ENCODE assay signal across 22 cellular contexts in the genomic region with DNA sequence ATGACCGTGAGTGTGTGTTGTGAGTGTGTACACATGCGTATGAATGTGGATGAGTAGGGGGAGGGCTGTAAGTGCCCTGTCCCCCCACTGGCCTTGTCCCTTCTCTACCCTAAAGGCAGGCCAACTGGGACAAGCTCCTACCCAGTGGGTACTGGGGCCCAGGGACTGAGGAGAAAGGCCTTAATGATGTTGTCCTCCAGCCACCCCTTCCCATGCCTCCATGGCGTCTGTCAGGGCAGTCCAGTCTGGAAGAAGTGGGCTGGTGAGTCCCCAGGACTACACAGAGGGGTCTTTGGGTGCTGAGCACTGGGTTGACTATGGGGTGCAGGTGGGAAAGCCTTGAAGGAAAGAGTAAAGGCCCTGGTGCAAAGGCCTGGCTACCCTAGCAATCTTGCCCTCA. TPM values are rescaled to one million over a fixed set of nuclear protein-coding genes. Genes with fewer than 3 reads are reported as not detected.
"Had no signal": no experiment of that assay in that cellular context is flagged by ENCODE, and none has a peak within 500 bp of the region (broad histone marks: within the 10 kb centered on the region; RNA-seq: fewer than 3 reads in every experiment).

No MANE protein-coding gene starts in this region.

- H3K4me1 ChIP-seq: psoas muscle had no signal

- H3K9me3 ChIP-seq: body of pancreas, mucosa of descending colon, ovary, psoas muscle, stomach, suprapubic skin, transverse colon, vagina had no signal

- H3K27ac ChIP-seq: body of pancreas, ovary, psoas muscle, stomach, suprapubic skin, transverse colon, vagina had no signal

- H3K4me3 ChIP-seq: body of pancreas, mucosa of descending colon, ovary, psoas muscle, stomach, suprapubic skin, transverse colon, vagina had no signal

- H3K27me3 ChIP-seq: ovary, vagina had no signal

- ATAC-seq: activated CD4-positive, alpha-beta T cell treated with anti-CD3 and anti-CD28 coated beads for 36 hours; body of pancreas; effector memory CD8-positive, alpha-beta T cell; esophagus mucosa; left cardiac atrium; mucosa of descending colon; psoas muscle; right cardiac atrium; stimulated activated memory B cell treated with anti-CD40 and anti-IgM and Interleukin-4, amounts not matched to agents 10 μg/mL and 1 μg/mL and 100 μg/mL, for 72 hours; WTC11 had no signal

- DNase-seq: activated CD4-positive, alpha-beta T cell treated with anti-CD3 and anti-CD28 coated beads for 36 hours; activated CD4-positive, alpha-beta T cell treated with anti-CD3 and anti-CD28 coated beads, Interleukin-2, amount 50 U/mL, for 48 hours; activated gamma-delta T cell treated with Interleukin-2 at 50 U/mL for 16 hours; anterior cingulate cortex; body of pancreas; effector memory CD8-positive, alpha-beta T cell; left cardiac atrium; mucosa of descending colon; ovary; psoas muscle; stimulated activated CD4-positive, alpha-beta T cell treated with anti-CD3 and anti-CD28 coated beads, Interleukin-2, amount 100 ng/mL, for 24 hours; stomach; T-helper 9 cell; transverse colon had no signal

- H3K36me3 ChIP-seq: ovary, stomach, suprapubic skin, transverse colon, vagina had no signal

RNA-seq across cellular contexts. Expression of a gene that starts 16.9 kb away (rescaled TPM):
- total RNA-seq: activated T-helper 1 cell treated with anti-CD3 and anti-CD28 coated beads, Interleukin-12 subunit alpha, Interleukin-12 subunit beta, Interleukin-2, Interleukin-4 antibody, amounts not matched to agents 30 ng/mL and 10 ng/mL and 1 ng/mL, durations not matched to agents 14 hours and 24 hours and 36 hours; T-helper 1 cell treated with Interleukin-12 subunit alpha and Interleukin-12 subunit beta and Interleukin-4 antibody, amounts not matched to agents 30 ng/mL and 1 ng/mL, for 36 hours had no signal
